In the genomic region with DNA sequence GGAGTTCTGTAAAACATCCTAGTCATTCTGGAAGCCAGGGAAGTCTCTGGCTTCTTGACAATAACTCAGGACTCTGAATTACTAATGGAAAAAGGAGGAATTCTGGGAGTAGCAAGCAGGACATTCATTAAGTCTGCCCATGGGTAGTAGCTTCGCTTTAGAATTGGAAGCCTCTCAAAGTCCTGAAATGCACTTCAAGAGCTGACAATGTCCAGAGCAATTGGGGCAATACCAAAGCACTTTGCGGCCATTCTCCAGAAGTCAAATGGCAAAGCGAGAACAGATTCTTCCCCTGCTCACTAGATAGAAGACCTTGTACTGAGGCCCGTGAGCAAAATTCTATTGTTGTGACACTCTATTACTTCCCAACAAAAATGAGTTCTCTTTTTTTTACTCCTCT, we compare ENCODE assay signal across 14 cellular contexts.
A peak's percentile ranks its signal among the peaks of the same experiment; 100 is the strongest.
DNase-seq lines count a peak whose midpoint lies in the region; ATAC-seq and TF ChIP-seq lines count a peak whose summit lies in the region.
"Had no signal": no experiment of that assay in that cellular context is flagged by ENCODE, and none has a peak within 500 bp of the region (broad histone marks: within the 10 kb centered on the region; RNA-seq: fewer than 3 reads in every experiment).

No MANE protein-coding gene starts in this region.

- dilution Hi-C loops in IMR-90 (cut with HindIII; ENCODE audit: low sequenced_read_pairs, unreplicated experiment): no loop called here

- in situ Hi-C loops in IMR-90 (cut with MboI; ENCODE audit: low sequenced_read_pairs): loop anchor here (10.0 kb wide), 1 partner anchor 686 kb away; no protein-coding TSS in a partner anchor

- peak overlapping the region; percentile 61 for H2AK5ac ChIP-seq in IMR-90 (ENCODE audit: low read depth, low read length)
- no peak overlapping the region for H2AK5ac ChIP-seq in trophoblast cell (ENCODE audit: low read length)

- TF ChIP-seq CTCF in IMR-90 (conservative IDR thresholded peaks at IDR 0.05; ENCODE audit: low read depth, low read length) (no peak), osteoblast (IDR thresholded peaks at IDR 0.05; ENCODE audit: extremely low read depth, low read depth, low read length) (no peak)

- POLR2A ChIA-PET in IMR-90 (lab: Charles Lee; ENCODE audit: unreplicated experiment): no interaction called here

- H3K9ac ChIP-seq in IMR-90 (ENCODE audit: low read depth, low read length) (no peak overlapping the region), trophoblast cell (ENCODE audit: low read length) (no peak overlapping the region)
- H3K9ac ChIP-seq: GM23248 had no signal

- H3K4ac ChIP-seq in IMR-90 (ENCODE audit: low read depth, low read length) (no peak overlapping the region), trophoblast cell (ENCODE audit: low read depth, low read length) (no peak overlapping the region)

- H4K8ac ChIP-seq in IMR-90 (ENCODE audit: low read depth in 2 of 2, low read length in 2 of 2) (no peak overlapping the region), trophoblast cell (ENCODE audit: low read depth, low read length) (no peak overlapping the region)

- no peak overlapping the region for H4K12ac ChIP-seq in trophoblast cell (ENCODE audit: low read depth, low read length)

- no peak overlapping the region for H3K4me2 ChIP-seq in IMR-90 (ENCODE audit: low read depth, low read length)
- H3K4me2 ChIP-seq in osteoblast (ENCODE audit: insufficient read depth, low read length): no peak overlapping the region
- no peak overlapping the region for H3K4me2 ChIP-seq in trophoblast cell (ENCODE audit: low read length)

- H2AFZ ChIP-seq in IMR-90 (replicated peaks; ENCODE audit: low read length, poor library complexity) (no peak overlapping the region), osteoblast (ENCODE audit: low read length) (no peak overlapping the region), trophoblast cell (ENCODE audit: insufficient read depth, low read length, poor library complexity) (no peak overlapping the region)
- H2AFZ ChIP-seq: GM23248 had no signal

- no peaks in the 10 kb centered on the region for H3K36me3 Mint-ChIP-seq in activated naive CD4-positive, alpha-beta T cell treated with anti-CD3 and anti-CD28 coated beads, Interleukin-2, amount 10 ng/mL, durations not matched to agents 7 days and 5 days

- H2BK12ac ChIP-seq in trophoblast cell (ENCODE audit: low read length): no peak overlapping the region

- H3K23ac ChIP-seq in IMR-90 (ENCODE audit: low read depth, low read length) (no peak overlapping the region), trophoblast cell (ENCODE audit: low read length) (no peak overlapping the region)

- H2BK5ac ChIP-seq in IMR-90 (ENCODE audit: low read depth, low read length, poor library complexity, severe bottlenecking) (no peak overlapping the region), trophoblast cell (ENCODE audit: low read depth, low read length, poor library complexity) (no peak overlapping the region)

- no TSS peak for BruUV-seq in IMR-90 (replicated peaks; lab: Mats Ljungman, UMichigan)

- H3K4me1 ChIP-seq in IMR-90 (ENCODE audit: control insufficient read depth, insufficient read depth, low read length) (peaks cover 16% of the 10 kb centered on the region; the same call in 1 of the 2 replicates), osteoblast (ENCODE audit: insufficient read depth, low read length) (peaks cover 26% of the 10 kb centered on the region), trophoblast cell (ENCODE audit: control insufficient read depth in 1 of 2, insufficient read depth in 2 of 2, low read length in 2 of 2) (peaks cover 11 to 15% of the 10 kb centered on the region in 2 experiments)

- H3K27ac Mint-ChIP-seq in activated naive CD4-positive, alpha-beta T cell treated with anti-CD3 and anti-CD28 coated beads, Interleukin-2, amount 10 ng/mL, durations not matched to agents 7 days and 5 days: no peak overlapping the region
- H3K27ac Mint-ChIP-seq: B cell; CD4-positive, alpha-beta T cell; H9 had no signal

- no peak overlapping the region for H3K14ac ChIP-seq in IMR-90 (replicated peaks; ENCODE audit: low read depth, low read length)
- no peak overlapping the region for H3K14ac ChIP-seq in trophoblast cell (ENCODE audit: low read length)

- H3K79me2 ChIP-seq in osteoblast (ENCODE audit: insufficient read depth, low read length) (no peaks in the 10 kb centered on the region), trophoblast cell (ENCODE audit: control insufficient read depth, insufficient read depth, low read length, poor library complexity) (peaks cover 2% of the 10 kb centered on the region)

- WGBS in IMR-90 (ENCODE audit: extremely low coverage in 2 of 2, insufficient read length in 1 of 2), 2 experiments: 97% methylated on average over 3 of the region's 4 CpGs; no CpG with 5 or more reads in 1 of the 2 experiments
- WGBS in trophoblast cell (ENCODE audit: extremely low coverage, insufficient coverage, insufficient read length): no CpG with 5 or more reads among the region's 4 CpGs

- H3K27me3 ChIP-seq in IMR-90 (ENCODE audit: control insufficient read depth, insufficient read depth, low read length) (no peaks in the 10 kb centered on the region), osteoblast (ENCODE audit: insufficient read depth, low read length) (peaks cover 4% of the 10 kb centered on the region), H7 (ENCODE audit: control insufficient read depth, insufficient read depth, low read length) (no peaks in the 10 kb centered on the region), trophoblast cell (ENCODE audit: insufficient read depth, low read length) (no peaks in the 10 kb centered on the region)

- CTCF ChIA-PET in IMR-90 (lab: Yijun Ruan, JAX): no interaction called here
- CTCF ChIA-PET in activated naive CD4-positive, alpha-beta T cell treated with anti-CD3 and anti-CD28 coated beads, Interleukin-2, amount 10 ng/mL, durations not matched to agents 7 days and 5 days (lab: Charles Lee): interaction anchor here (0.6 to 8.1 kb wide), 2 partner anchors 284 to 491 kb away, joined by 3 to 51 read pairs; no protein-coding TSS in a partner anchor

- no peak overlapping the region for H3K4me3 Mint-ChIP-seq in activated naive CD4-positive, alpha-beta T cell treated with anti-CD3 and anti-CD28 coated beads, Interleukin-2, amount 10 ng/mL, durations not matched to agents 7 days and 5 days
- H3K4me3 Mint-ChIP-seq: B cell; CD4-positive, alpha-beta T cell; H9 had no signal

- no peak for TF ChIP-seq RAD21 in IMR-90 (IDR thresholded peaks at IDR 0.05; ENCODE audit: low read length)

- no peak overlapping the region for H2AK9ac ChIP-seq in IMR-90 (replicated peaks; ENCODE audit: low read depth, low read length, poor library complexity)

- H2BK15ac ChIP-seq in IMR-90 (ENCODE audit: low read depth, low read length): 0 out of 3 replicates have a peak overlapping the region, but pooled peaks have one; percentile 2

- no peak overlapping the region for H3K4me3 ChIP-seq in IMR-90 (ENCODE audit: insufficient read depth, low read depth, low read length)
- no peak overlapping the region for H3K4me3 ChIP-seq in osteoblast (ENCODE audit: insufficient read depth, low read length)
- H3K4me3 ChIP-seq in H7 (ENCODE audit: insufficient read depth, low read depth, low read length): no peak overlapping the region
- no peak overlapping the region for H3K4me3 ChIP-seq in trophoblast cell (ENCODE audit: low read depth, low read length)
- H3K4me3 ChIP-seq: GM12878, GM23248 had no signal

- H3K9me1 ChIP-seq in IMR-90 (ENCODE audit: insufficient read depth, low read length): peaks cover 10% of the 10 kb centered on the region; the same call in 1 of the 2 replicates

- H3K36me3 ChIP-seq in IMR-90 (ENCODE audit: control insufficient read depth, insufficient read depth, low read length) (no peaks in the 10 kb centered on the region), osteoblast (ENCODE audit: insufficient read depth, low read length) (no peaks in the 10 kb centered on the region), H7 (replicated peaks; ENCODE audit: control insufficient read depth, insufficient read depth, low read length) (no peaks in the 10 kb centered on the region), trophoblast cell (ENCODE audit: control insufficient read depth in 1 of 2, insufficient read depth in 2 of 2, low read length in 2 of 2) (no peaks in the 10 kb centered on the region)

- no peak for ATAC-seq in IMR-90 (ENCODE audit: low read depth)
- ATAC-seq: GM12878 had no signal

- no peak overlapping the region for H4K91ac ChIP-seq in IMR-90 (ENCODE audit: insufficient read depth, low read depth, low read length)
- no peak overlapping the region for H4K91ac ChIP-seq in trophoblast cell (ENCODE audit: low read depth, low read length)

- H3K79me1 ChIP-seq in IMR-90 (ENCODE audit: low read depth in 1 of 2, low read length in 2 of 2) (no peaks in the 10 kb centered on the region), trophoblast cell (ENCODE audit: low read length) (peaks cover 14% of the 10 kb centered on the region)

- H3K56ac ChIP-seq in IMR-90 (ENCODE audit: extremely low read depth, insufficient read depth, low read length): no peak overlapping the region

- no peak for DNase-seq in IMR-90
- peak; percentile 25 for DNase-seq in osteoblast (ENCODE audit: insufficient read length, low spot score, missing footprints)
- DNase-seq in substantia nigra (lab: John Stamatoyannopoulos, UW): no peak
- DNase-seq in activated naive CD4-positive, alpha-beta T cell treated with anti-CD3 and anti-CD28 coated beads, Interleukin-2, amount 10 ng/mL, durations not matched to agents 7 days and 5 days: no peak
- no peak for DNase-seq in H7
- no peak for DNase-seq in trophoblast cell
- DNase-seq: Calu3; CD4-positive, alpha-beta T cell; DMS 273 treated with DMSO at 0.1 percent for 48 hours; GM23248; H9 had no signal

- H3K18ac ChIP-seq in IMR-90 (ENCODE audit: low read depth, low read length): peak overlapping the region; percentile 12; the same call in 1 of the 2 replicates
- no peak overlapping the region for H3K18ac ChIP-seq in trophoblast cell (ENCODE audit: low read length)

- H4K5ac ChIP-seq in IMR-90 (ENCODE audit: low read depth, low read length): peak overlapping the region; percentile 10; the same call in 1 of the 2 replicates

- H3K9me3 ChIP-seq in IMR-90 (ENCODE audit: control insufficient read depth, insufficient read depth, low read length): no peaks in the 10 kb centered on the region
- no peaks in the 10 kb centered on the region for H3K9me3 ChIP-seq in osteoblast (ENCODE audit: low read depth, low read length)
- H3K9me3 ChIP-seq in trophoblast cell (ENCODE audit: insufficient read depth, low read depth, low read length): peaks cover 3% of the 10 kb centered on the region

- no peaks in the 10 kb centered on the region for H3K4me1 Mint-ChIP-seq in activated naive CD4-positive, alpha-beta T cell treated with anti-CD3 and anti-CD28 coated beads, Interleukin-2, amount 10 ng/mL, durations not matched to agents 7 days and 5 days
- H3K4me1 Mint-ChIP-seq: B cell had no signal

- H2BK120ac ChIP-seq in IMR-90 (ENCODE audit: low read depth, low read length) (peak overlapping the region; percentile 44; the same call in 1 of the 2 replicates), trophoblast cell (ENCODE audit: insufficient read depth, low read length, poor library complexity) (no peak overlapping the region)

- H3K27me3 Mint-ChIP-seq in activated naive CD4-positive, alpha-beta T cell treated with anti-CD3 and anti-CD28 coated beads, Interleukin-2, amount 10 ng/mL, durations not matched to agents 7 days and 5 days: peaks cover 53% of the 10 kb centered on the region

- no peaks in the 10 kb centered on the region for H3K9me3 Mint-ChIP-seq in activated naive CD4-positive, alpha-beta T cell treated with anti-CD3 and anti-CD28 coated beads, Interleukin-2, amount 10 ng/mL, durations not matched to agents 7 days and 5 days
- H3K9me3 Mint-ChIP-seq: CD4-positive, alpha-beta T cell had no signal

- peak overlapping the region; percentile 36; the same call in 1 of the 2 replicates for H2BK20ac ChIP-seq in IMR-90 (ENCODE audit: low read depth, low read length)

- H4K20me1 ChIP-seq in IMR-90 (ENCODE audit: insufficient read depth, low read length): no peaks in the 10 kb centered on the region
- no peaks in the 10 kb centered on the region for H4K20me1 ChIP-seq in osteoblast (ENCODE audit: insufficient read depth, low read length)

- no peak overlapping the region for H3K27ac ChIP-seq in IMR-90 (ENCODE audit: insufficient read depth, low read length)
- peak overlapping the region; percentile 90 for H3K27ac ChIP-seq in cingulate gyrus (ENCODE audit: low read depth, low read length)
- H3K27ac ChIP-seq in osteoblast (ENCODE audit: low read depth, low read length): no peak overlapping the region
- H3K27ac ChIP-seq in substantia nigra (ENCODE audit: low read depth, low read length, poor library complexity, severe bottlenecking): peak overlapping the region; percentile 93
- no peak overlapping the region for H3K27ac ChIP-seq in trophoblast cell (ENCODE audit: low read depth, low read length)
- H3K27ac ChIP-seq: GM23248 had no signal

- no peak for TF ChIP-seq POLR2A in IMR-90 (IDR thresholded peaks at IDR 0.05; ENCODE audit: low read depth, low read length)

- intact Hi-C loops in IMR-90 (cut with micrococcal nuclease): no loop called here

Comparison
In these comparisons a context has a peak if more than half of its experiments do, and no peak if none do; other contexts are left out.
1. H3K27ac ChIP-seq: peak in cingulate gyrus (single experiment) and substantia nigra (single experiment); none in IMR-90 (single experiment), osteoblast (single experiment) and trophoblast cell (single experiment).